Comparison of ENCODE assay signal across 31 cellular contexts in the genomic region with DNA sequence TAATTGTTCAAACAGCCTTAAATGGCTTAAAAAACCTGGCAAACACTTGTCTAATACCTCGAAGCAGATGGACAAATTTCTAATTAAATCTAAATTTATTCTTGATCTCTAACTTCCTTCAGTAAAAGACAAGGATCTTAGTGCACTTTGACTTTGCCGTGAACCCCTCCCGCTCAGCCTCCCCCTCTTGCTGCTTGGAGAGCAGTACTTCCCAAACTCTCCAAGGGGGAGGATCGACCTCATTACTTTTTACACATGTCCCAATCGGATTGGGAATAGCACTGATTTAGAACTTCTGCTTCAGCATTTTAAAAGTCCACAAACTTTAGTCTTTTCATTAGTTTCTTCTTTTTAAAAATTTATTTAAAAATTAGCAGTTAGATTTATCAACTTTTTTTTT.
"Had no signal": no experiment of that assay in that cellular context is flagged by ENCODE, and none has a peak within 500 bp of the region (broad histone marks: within the 10 kb centered on the region; RNA-seq: fewer than 3 reads in every experiment).

No MANE protein-coding gene starts in this region.

- DNase-seq: naive thymus-derived CD8-positive, alpha-beta T cell; nephron progenitor cell; nucleus accumbens; ovary; posterior cingulate gyrus; psoas muscle; right cardiac atrium; right lobe of liver; sigmoid colon; small intestine; stimulated activated CD4-positive, alpha-beta T cell treated with anti-CD3 and anti-CD28 coated beads, Interleukin-15, amount 100 ng/mL, for 24 hours; stimulated activated CD4-positive, alpha-beta T cell treated with anti-CD3 and anti-CD28 coated beads, Interleukin-2, amount 100 ng/mL, for 24 hours; stimulated activated CD4-positive, alpha-beta T cell treated with anti-CD3 and anti-CD28 coated beads, Interleukin-2, amount 100 ng/mL, for 48 hours; stimulated activated CD4-positive, alpha-beta T cell treated with anti-CD3 and anti-CD28 coated beads, Interleukin-4, amount 100 ng/mL, for 24 hours; stimulated activated naive CD4-positive, alpha-beta T cell; stimulated activated naive CD8-positive, alpha-beta T cell treated with anti-CD3 and anti-CD28 coated beads, Interleukin-15, amount 100 ng/mL, for 72 hours; stimulated activated naive CD8-positive, alpha-beta T cell treated with anti-CD3 and anti-CD28 coated beads, Interleukin-15, Interleukin-2, amounts not matched to agents 100 U/mL and 50 U/mL, for 24 hours; substantia nigra; testis; tibial artery; transverse colon; upper lobe of right lung; uterus had no signal

- H3K36me3 Mint-ChIP-seq: stimulated activated memory B cell treated with anti-CD40 and anti-IgM and Interleukin-4, amounts not matched to agents 10 μg/mL and 1 μg/mL and 100 μg/mL, for 72 hours had no signal

- H3K27ac ChIP-seq: neutrophil, ovary, parathyroid adenoma, psoas muscle, right lobe of liver, sigmoid colon, suprapubic skin, testis, tibial artery, transverse colon, upper lobe of right lung, uterus had no signal

- H2AFZ ChIP-seq: parathyroid adenoma had no signal

- H3K4me3 ChIP-seq: ovary, psoas muscle, right lobe of liver, sigmoid colon, suprapubic skin, testis, tibial artery, transverse colon, upper lobe of right lung, uterus had no signal

- H3K4me1 Mint-ChIP-seq: naive thymus-derived CD8-positive, alpha-beta T cell; neural crest cell; stimulated activated memory B cell treated with anti-CD40 and anti-IgM and Interleukin-4, amounts not matched to agents 10 μg/mL and 1 μg/mL and 100 μg/mL, for 72 hours; stimulated activated naive CD8-positive, alpha-beta T cell treated with anti-CD3 and anti-CD28 coated beads, Interleukin-15, amount 100 ng/mL, for 72 hours had no signal

- H3K4me1 ChIP-seq: parathyroid adenoma, psoas muscle, right lobe of liver, suprapubic skin, tibial artery, transverse colon, upper lobe of right lung, uterus had no signal

- H3K36me3 ChIP-seq: neutrophil, ovary, right lobe of liver, sigmoid colon, suprapubic skin, tibial artery, transverse colon, upper lobe of right lung, uterus had no signal

- ATAC-seq: naive thymus-derived CD8-positive, alpha-beta T cell; natural killer cell treated with Interleukin-12 subunit alpha and Interleukin-12 subunit beta and Interleukin-15 and Interleukin-18, amount 100 ng/mL, for 72 hours; psoas muscle; right cardiac atrium; right lobe of liver; stimulated activated memory B cell treated with anti-CD40 and anti-IgM and Interleukin-4, amounts not matched to agents 10 μg/mL and 1 μg/mL and 100 μg/mL, for 72 hours; stimulated activated naive CD8-positive, alpha-beta T cell treated with anti-CD3 and anti-CD28 coated beads, Interleukin-15, amount 100 ng/mL, for 72 hours; stimulated activated naive CD8-positive, alpha-beta T cell treated with anti-CD3 and anti-CD28 coated beads, Interleukin-15, Interleukin-2, amounts not matched to agents 100 U/mL and 50 U/mL, for 24 hours; upper lobe of right lung had no signal

- H3K27ac Mint-ChIP-seq: naive thymus-derived CD8-positive, alpha-beta T cell; natural killer cell treated with Interleukin-12 subunit alpha and Interleukin-12 subunit beta and Interleukin-15 and Interleukin-18, amount 100 ng/mL, for 72 hours; nephron progenitor cell; progenitor cell of endocrine pancreas; stimulated activated memory B cell treated with anti-CD40 and anti-IgM and Interleukin-4, amounts not matched to agents 10 μg/mL and 1 μg/mL and 100 μg/mL, for 72 hours; type B pancreatic cell had no signal

- H3K9me3 ChIP-seq: neutrophil, ovary, suprapubic skin, testis, tibial artery, upper lobe of right lung, uterus had no signal

- H3K9ac ChIP-seq: parathyroid adenoma had no signal

- H3K79me2 ChIP-seq: parathyroid adenoma had no signal

- H3K27me3 Mint-ChIP-seq: progenitor cell of endocrine pancreas, type B pancreatic cell had no signal

- H3K4me3 Mint-ChIP-seq: naive thymus-derived CD8-positive, alpha-beta T cell; natural killer cell treated with Interleukin-12 subunit alpha and Interleukin-12 subunit beta and Interleukin-15 and Interleukin-18, amount 100 ng/mL, for 72 hours; nephron progenitor cell; neural crest cell; stimulated activated memory B cell treated with anti-CD40 and anti-IgM and Interleukin-4, amounts not matched to agents 10 μg/mL and 1 μg/mL and 100 μg/mL, for 72 hours; stimulated activated naive CD8-positive, alpha-beta T cell treated with anti-CD3 and anti-CD28 coated beads, Interleukin-15, amount 100 ng/mL, for 72 hours; type B pancreatic cell had no signal

- H3K27me3 ChIP-seq: neutrophil, ovary, right lobe of liver, sigmoid colon, suprapubic skin, testis, tibial artery, transverse colon, upper lobe of right lung, uterus had no signal
